ENCODE assay signal across 20 cellular contexts in genomic region chr4:118936406-118936805, GRCh38.
"Had no signal": no experiment of that assay in that cellular context is flagged by ENCODE, and none has a peak within 500 bp of the region (broad histone marks: within the 10 kb centered on the region; RNA-seq: fewer than 3 reads in every experiment).

No MANE protein-coding gene starts in this region.

- H3K36me3 ChIP-seq: adrenal gland, neutrophil, right atrium auricular region had no signal

- H3K27ac Mint-ChIP-seq: activated CD4-positive, alpha-beta memory T cell treated with anti-CD3 and anti-CD28 coated beads, Interleukin-2, amount 10 ng/mL, durations not matched to agents 7 days and 5 days; WTC11 had no signal

- ATAC-seq: activated T-cell treated with anti-CD3 and anti-CD28 coated beads, Interleukin-2, amount 50 U/mL, for 4 hours; esophagus mucosa; foreskin keratinocyte; left ventricle myocardium superior; stimulated activated naive CD8-positive, alpha-beta T cell treated with anti-CD3 and anti-CD28 coated beads, Interleukin-15, Interleukin-2, amounts not matched to agents 100 U/mL and 50 U/mL, for 24 hours; WTC11 had no signal

- H3K9me3 Mint-ChIP-seq: activated CD4-positive, alpha-beta memory T cell treated with anti-CD3 and anti-CD28 coated beads, Interleukin-2, amount 10 ng/mL, durations not matched to agents 7 days and 5 days; activated T-cell treated with anti-CD3 and anti-CD28 coated beads, Interleukin-2, amount 50 U/mL, for 4 hours; naive B cell; WTC11 had no signal

- DNase-seq: activated CD4-positive, alpha-beta memory T cell treated with anti-CD3 and anti-CD28 coated beads, Interleukin-2, amount 10 ng/mL, durations not matched to agents 7 days and 5 days; activated CD4-positive, alpha-beta T cell treated with anti-CD3 and anti-CD28 coated beads for 4 hours; activated effector memory CD4-positive, alpha-beta T cell treated with Interleukin-2 at 50 U/mL for 16 hours; activated naive CD4-positive, alpha-beta T cell treated with anti-CD3 and anti-CD28 coated beads, Interleukin-2, amount 50 U/mL, for 16 hours; activated T-cell treated with anti-CD3 and anti-CD28 coated beads, Interleukin-2, amount 50 U/mL, for 4 hours; adrenal gland; foreskin keratinocyte; head of caudate nucleus; kidney glomerular epithelial cell; left ventricle myocardium superior; mesendoderm; naive B cell; posterior cingulate gyrus; stimulated activated naive CD8-positive, alpha-beta T cell treated with anti-CD3 and anti-CD28 coated beads, Interleukin-15, Interleukin-2, amounts not matched to agents 100 U/mL and 50 U/mL, for 24 hours; T-helper 2 cell had no signal

- H3K36me3 Mint-ChIP-seq: naive B cell, WTC11 had no signal

- H3K4me2 ChIP-seq: smooth muscle cell had no signal

- H3K27ac ChIP-seq: foreskin keratinocyte, right atrium auricular region had no signal

- H3K27me3 ChIP-seq: adrenal gland, foreskin keratinocyte, neutrophil, right atrium auricular region had no signal

- H3K9me3 ChIP-seq: adrenal gland, neutrophil, right atrium auricular region had no signal

- H3K4me3 ChIP-seq: adrenal gland, right atrium auricular region, smooth muscle cell had no signal

- H3K4me1 ChIP-seq: adrenal gland, foreskin keratinocyte had no signal

- H3K4me1 Mint-ChIP-seq: activated CD4-positive, alpha-beta memory T cell treated with anti-CD3 and anti-CD28 coated beads, Interleukin-2, amount 10 ng/mL, durations not matched to agents 7 days and 5 days; naive B cell had no signal

- H3K4me3 Mint-ChIP-seq: activated CD4-positive, alpha-beta memory T cell treated with anti-CD3 and anti-CD28 coated beads, Interleukin-2, amount 10 ng/mL, durations not matched to agents 7 days and 5 days; activated T-cell treated with anti-CD3 and anti-CD28 coated beads, Interleukin-2, amount 50 U/mL, for 4 hours; naive B cell; WTC11 had no signal
